In the genomic region with DNA sequence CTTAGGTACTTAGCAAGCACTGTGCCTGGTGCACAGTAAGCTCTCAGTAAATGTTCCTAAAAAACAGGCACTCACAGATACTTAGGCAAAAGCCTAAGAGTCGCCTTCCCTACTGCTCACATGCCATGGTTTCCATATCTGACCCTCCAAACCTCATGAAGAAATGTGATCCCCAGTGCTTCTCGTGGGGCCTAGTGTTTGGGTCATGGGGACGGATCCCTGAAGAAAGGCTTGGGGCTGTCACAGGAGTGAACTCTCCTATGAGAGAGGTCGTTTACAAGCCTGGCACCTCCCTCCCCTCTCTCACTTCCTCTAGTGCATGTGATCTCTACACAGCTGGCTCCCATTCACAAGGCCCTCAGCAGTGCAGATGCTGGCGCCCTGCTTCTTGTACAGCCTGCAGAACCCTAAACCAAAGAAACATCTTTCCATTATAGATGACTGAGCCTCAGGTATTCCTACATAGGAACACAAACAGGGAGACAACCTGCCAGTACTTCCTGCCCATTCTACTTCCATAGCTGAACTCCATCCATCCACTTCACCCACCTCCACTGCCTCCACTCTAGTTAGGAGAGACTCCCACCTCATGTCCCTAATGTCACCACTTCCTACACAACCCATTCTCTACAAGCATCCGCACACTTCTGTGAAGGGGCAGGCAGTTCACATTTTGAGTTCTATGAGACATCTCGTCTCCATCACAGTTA, we compare ENCODE assay signal across 9 cellular contexts.
DNase-seq lines count a peak whose midpoint lies in the region; ATAC-seq and TF ChIP-seq lines count a peak whose summit lies in the region.
"Had no signal": no experiment of that assay in that cellular context is flagged by ENCODE, and none has a peak within 500 bp of the region (broad histone marks: within the 10 kb centered on the region; RNA-seq: fewer than 3 reads in every experiment).

No MANE protein-coding gene starts in this region.

- no peaks in the 10 kb centered on the region for H3K9me3 Mint-ChIP-seq in T-helper 2 cell treated with Interferon-gamma antibody and Interleukin-4, amounts not matched to agents 5 μg/mL and 100 μg/mL, for 36 hours

- in situ Hi-C loops in GM18951 (cut with MboI; ENCODE audit: low sequenced_read_pairs, unreplicated experiment), result no loop called here

- H3K27ac Mint-ChIP-seq in T-helper 2 cell treated with Interferon-gamma antibody and Interleukin-4, amounts not matched to agents 5 μg/mL and 100 μg/mL, for 36 hours, result peak overlapping the region; percentile 79

- H3K27me3 Mint-ChIP-seq in T-helper 2 cell treated with Interferon-gamma antibody and Interleukin-4, amounts not matched to agents 5 μg/mL and 100 μg/mL, for 36 hours (ENCODE audit: low read depth), result no peaks in the 10 kb centered on the region

- peak overlapping the region; percentile 73 for H3K4me3 Mint-ChIP-seq in T-helper 2 cell treated with Interferon-gamma antibody and Interleukin-4, amounts not matched to agents 5 μg/mL and 100 μg/mL, for 36 hours

- peak; percentile 41 for ATAC-seq in HG03060 (IDR thresholded peaks at IDR 0.05; ENCODE audit: low read depth, unreplicated experiment)
- ATAC-seq: HCT116 had no signal

- DNase-seq in CD1c-positive myeloid dendritic cell (ENCODE audit: extremely low spot score) (peak; percentile 89), medulla oblongata (ENCODE audit: extremely low spot score) (peak; percentile 89), LoVo (ENCODE audit: low spot score) (no peak), HPDE6-E6E7 (ENCODE audit: extremely low spot score) (no peak), SKM-1 treated with dmso at 0.1 percent for 144 hours (lab: John Stamatoyannopoulos, UW; ENCODE audit: unreplicated experiment) (no peak)
- DNase-seq in T-helper 2 cell treated with Interferon-gamma antibody and Interleukin-4, amounts not matched to agents 5 μg/mL and 100 μg/mL, for 36 hours (ENCODE audit: low spot score), result no peak

- TF ChIP-seq POLR2A in GM18951 (IDR thresholded peaks at IDR 0.05; ENCODE audit: extremely low read depth, insufficient read depth, insufficient read length), result peak; percentile 58

- H3K36me3 Mint-ChIP-seq in T-helper 2 cell treated with Interferon-gamma antibody and Interleukin-4, amounts not matched to agents 5 μg/mL and 100 μg/mL, for 36 hours (ENCODE audit: low read depth), result peaks cover 16% of the 10 kb centered on the region

- peaks cover 52% of the 10 kb centered on the region for H3K4me1 Mint-ChIP-seq in T-helper 2 cell treated with Interferon-gamma antibody and Interleukin-4, amounts not matched to agents 5 μg/mL and 100 μg/mL, for 36 hours (ENCODE audit: low read depth)

Comparison
In these comparisons a context has a peak if more than half of its experiments do, and no peak if none do; other contexts are left out.
1. DNase-seq: peak in CD1c-positive myeloid dendritic cell (single experiment) and medulla oblongata (single experiment); none in T-helper 2 cell treated with Interferon-gamma antibody and Interleukin-4, amounts not matched to agents 5 μg/mL and 100 μg/mL, for 36 hours (single experiment), LoVo (single experiment), HPDE6-E6E7 (single experiment) and SKM-1 treated with dmso at 0.1 percent for 144 hours (single experiment).